1 cellular context compared by ENCODE assay signal in genomic region chr22:38740754-38741153, GRCh38.
TF ChIP-seq lines count a peak whose summit lies in the region.

No MANE protein-coding gene starts in this region.

TF ChIP-seq in GM23338, 12 proteins besides CTCF, POLR2A, EP300 and RAD21 (continued from another document):
- TF ChIP-seq REST (IDR thresholded peaks at IDR 0.05; ENCODE audit: unreplicated experiment) (no peak), POLR2AphosphoS5 (IDR thresholded peaks at IDR 0.05; ENCODE audit: low read depth) (no peak)
